Comparison of ENCODE assay signal across 11 cellular contexts in genomic region chr14:104975481-104976197, GRCh38. TPM values are rescaled to one million over a fixed set of nuclear protein-coding genes. Genes with fewer than 3 reads are reported as not detected.
A peak's percentile ranks its signal among the peaks of the same experiment; 100 is the strongest.
DNase-seq lines count a peak whose midpoint lies in the region; ATAC-seq, FAIRE-seq and TF ChIP-seq lines count a peak whose summit lies in the region.
"Had no signal": no experiment of that assay in that cellular context is flagged by ENCODE, and none has a peak within 500 bp of the region (broad histone marks: within the 10 kb centered on the region; RNA-seq: fewer than 3 reads in every experiment).

No MANE protein-coding gene starts in this region.

- intact Hi-C loops in CD8-positive, alpha-beta T cell (cut with DNase I, micrococcal nuclease): loop anchor here (1.0 to 10.0 kb wide), 5 partner anchors 45 to 379 kb away; partner anchors contain the start of gene CDCA4 (in 1 of the 2)
- intact Hi-C loops in HepG2 (cut with micrococcal nuclease; ENCODE audit: unreplicated experiment) (loop anchor here (1.0 to 5.0 kb wide), 2 partner anchors 47 to 70 kb away; partner anchors contain the start of gene CDCA4), psoas muscle (cut with DNase I) (loop anchor here (1.0 kb wide), 2 partner anchors 69 to 70 kb away; no protein-coding TSS in a partner anchor)

- CTCF ChIA-PET in CD8-positive, alpha-beta T cell (lab: Charles Lee): interaction anchor here (0.5 to 6.6 kb wide), 22 partner anchors 8 to 207 kb away, joined by 3 to 172 read pairs (median 4); partner anchors contain the start of gene CLBA1
- CTCF ChIA-PET in HepG2 (lab: Yijun Ruan, JAX; ENCODE audit: low intra/inter-chr PET ratio, low total read pairs): interaction anchor here (1.4 to 6.7 kb wide), 2 partner anchors 69 to 111 kb away, joined by 4 to 146 read pairs; no protein-coding TSS in a partner anchor

- BruUV-seq in HepG2 (replicated peaks; lab: Mats Ljungman, UMichigan): no TSS peak

- no peak overlapping the region for H3K27ac ChIP-seq in CD8-positive, alpha-beta T cell (ENCODE audit: low read depth, low read length)
- H3K27ac ChIP-seq in HepG2 (ENCODE audit: extremely low read length, insufficient read depth, low read length): no peak overlapping the region
- no peak overlapping the region for H3K27ac ChIP-seq in psoas muscle

- 4% methylated on average over 4 of the region's 21 CpGs for WGBS in HepG2 (ENCODE audit: low lambda C conversion rate)
- WGBS in psoas muscle, 3 donors: 45 to 51% (median 49%) methylated on average over 20 to 21 of the region's 21 CpGs

- POLR2A ChIA-PET in CD8-positive, alpha-beta T cell (lab: Charles Lee): interaction anchor here (0.6 to 1.4 kb wide), 2 partner anchors 10 to 70 kb away, joined by 3 to 4 read pairs; partner anchors contain the start of gene CLBA1
- POLR2A ChIA-PET in HepG2 (lab: Yijun Ruan, JAX): interaction anchor here (1.7 kb wide), 1 partner anchor 45 kb away, joined by 5 read pairs; the partner anchor contains the start of gene CDCA4

- H3K4me3 ChIP-seq in CD8-positive, alpha-beta T cell (ENCODE audit: low read depth, low read length): no peak overlapping the region
- peak overlapping the region in 1 of 3 experiments; percentile 42; a peak in 1 of 6 replicates for H3K4me3 ChIP-seq in HepG2 (replicated peaks in 1 of 3; ENCODE audit: insufficient read depth in 1 of 3, low read depth in 2 of 3, low read length in 3 of 3)
- H3K4me3 ChIP-seq in psoas muscle: no peak overlapping the region
- H3K4me3 ChIP-seq: thyroid gland had no signal

- H3K27me3 ChIP-seq in CD8-positive, alpha-beta T cell (ENCODE audit: insufficient read depth, low read length): peaks cover 9% of the 10 kb centered on the region
- H3K27me3 ChIP-seq in HepG2 (ENCODE audit: control insufficient read depth in 1 of 2, insufficient read depth in 2 of 2, low read length in 2 of 2) (peaks cover 11 to 81% of the 10 kb centered on the region in 2 experiments), psoas muscle (ENCODE audit: insufficient read depth in 3 of 3, low read length in 2 of 3) (peaks cover 0 to 13% (median 0%) of the 10 kb centered on the region in 3 donors)
- H3K27me3 ChIP-seq: thyroid gland had no signal

- H3K36me3 ChIP-seq in CD8-positive, alpha-beta T cell (ENCODE audit: insufficient read depth, low read length): no peaks in the 10 kb centered on the region
- no peaks in the 10 kb centered on the region for H3K36me3 ChIP-seq in HepG2 (replicated peaks in 1 of 2; ENCODE audit: control insufficient read depth in 1 of 2, insufficient read depth in 2 of 2, low read length in 2 of 2)
- H3K36me3 ChIP-seq in psoas muscle (ENCODE audit: insufficient read depth in 1 of 2, low read depth in 1 of 2): no peaks in the 10 kb centered on the region
- H3K36me3 ChIP-seq: thyroid gland had no signal

- no peak overlapping the region for H3K27ac Mint-ChIP-seq in CD8-positive, alpha-beta T cell
- no peak overlapping the region for H3K27ac Mint-ChIP-seq in progenitor cell of endocrine pancreas
- H3K27ac Mint-ChIP-seq: activated T-cell treated with anti-CD3 and anti-CD28 coated beads, Interleukin-2, amount 50 U/mL, for 24 hours had no signal

- peak overlapping the region; percentile 52 for H3K4me2 ChIP-seq in HepG2 (ENCODE audit: low read depth, low read length)

- peaks cover 22% of the 10 kb centered on the region for H3K27me3 Mint-ChIP-seq in CD8-positive, alpha-beta T cell (ENCODE audit: low read depth)
- peaks cover 42% of the 10 kb centered on the region for H3K27me3 Mint-ChIP-seq in progenitor cell of endocrine pancreas

- no peaks in the 10 kb centered on the region for H3K79me2 ChIP-seq in HepG2 (ENCODE audit: insufficient read depth, low read length)

- peak in 1 of 7 experiments; percentile 59 for DNase-seq in CD8-positive, alpha-beta T cell
- no peak for DNase-seq in GM12892 (ENCODE audit: insufficient read length)
- peak; percentile 35 for DNase-seq in SK-MEL-5 (ENCODE audit: low read depth, low spot score)
- DNase-seq in HepG2 (ENCODE audit: low spot score): no peak
- DNase-seq in progenitor cell of endocrine pancreas (ENCODE audit: low spot score, unreplicated experiment): no peak
- no peak for DNase-seq in NCI-H146 treated with DMSO at 0.1 percent for 48 hours (lab: John Stamatoyannopoulos, UW; ENCODE audit: unreplicated experiment)
- no peak for DNase-seq in psoas muscle

- no peak for TF ChIP-seq CTCF in CD8-positive, alpha-beta T cell (IDR thresholded peaks at IDR 0.05)
- TF ChIP-seq CTCF in HepG2 (CRISPR knock-in tag; IDR thresholded peaks at IDR 0.05) (no peak), progenitor cell of endocrine pancreas (IDR thresholded peaks at IDR 0.05; ENCODE audit: unreplicated experiment) (no peak), psoas muscle (IDR thresholded peaks at IDR 0.05) (no peak)

- no peak overlapping the region for H3K4me3 Mint-ChIP-seq in CD8-positive, alpha-beta T cell
- no peak overlapping the region for H3K4me3 Mint-ChIP-seq in progenitor cell of endocrine pancreas (ENCODE audit: low read depth)

- peak; percentile 15 for ATAC-seq in CD8-positive, alpha-beta T cell
- ATAC-seq in HepG2: peak; percentile 10; the same call in 2 of the 3 replicates
- no peak for ATAC-seq in psoas muscle
- ATAC-seq in HG02973 (IDR thresholded peaks at IDR 0.05; ENCODE audit: unreplicated experiment): no peak

- TF ChIP-seq RAD21 in HepG2 (CRISPR knock-in tag; IDR thresholded peaks at IDR 0.05): no peak

- TF ChIP-seq EP300 in HepG2 (IDR thresholded peaks at IDR 0.05; ENCODE audit: low read depth in 2 of 2, low read length in 2 of 2): no peak
- TF ChIP-seq EP300 in HepG2 (CRISPR knock-in tag; IDR thresholded peaks at IDR 0.05; ENCODE audit: borderline replicate concordance): no peak

- FAIRE-seq in GM12892 (lab: Jason Lieb, UNC) (peak; percentile 54), HepG2 (lab: Jason Lieb, UNC) (no peak)

- no peaks in the 10 kb centered on the region for H3K9me3 Mint-ChIP-seq in CD8-positive, alpha-beta T cell
- no peaks in the 10 kb centered on the region for H3K9me3 Mint-ChIP-seq in progenitor cell of endocrine pancreas (ENCODE audit: low read depth)
- H3K9me3 Mint-ChIP-seq: activated T-cell treated with anti-CD3 and anti-CD28 coated beads, Interleukin-2, amount 50 U/mL, for 24 hours had no signal

- no peak overlapping the region for H2AFZ ChIP-seq in HepG2 (ENCODE audit: low read length)

- H3K9ac ChIP-seq in HepG2 (ENCODE audit: insufficient read depth, low read depth, low read length): no peak overlapping the region

- peaks cover 8% of the 10 kb centered on the region for H3K4me1 ChIP-seq in CD8-positive, alpha-beta T cell (ENCODE audit: insufficient read depth, low read length)
- H3K4me1 ChIP-seq in HepG2 (ENCODE audit: insufficient read depth, low read length) (peaks cover 53% of the 10 kb centered on the region), psoas muscle (peaks cover 43% of the 10 kb centered on the region)

- no peaks in the 10 kb centered on the region for H3K36me3 Mint-ChIP-seq in CD8-positive, alpha-beta T cell
- no peaks in the 10 kb centered on the region for H3K36me3 Mint-ChIP-seq in progenitor cell of endocrine pancreas (ENCODE audit: insufficient read depth)

- peaks cover 12% of the 10 kb centered on the region for H3K4me1 Mint-ChIP-seq in CD8-positive, alpha-beta T cell (ENCODE audit: low read depth)
- H3K4me1 Mint-ChIP-seq in progenitor cell of endocrine pancreas (ENCODE audit: low read depth): peaks cover 8% of the 10 kb centered on the region

- no peaks in the 10 kb centered on the region for H3K9me3 ChIP-seq in CD8-positive, alpha-beta T cell (ENCODE audit: low read length)
- H3K9me3 ChIP-seq in HepG2 (ENCODE audit: low read length) (no peaks in the 10 kb centered on the region), psoas muscle (no peaks in the 10 kb centered on the region)
- H3K9me3 ChIP-seq: thyroid gland had no signal

- in situ Hi-C loops in SK-MEL-5 (cut with HindIII; ENCODE audit: low pct_unique_long_range_greater_than_20kb, low sequenced_read_pairs) (no loop called here), HepG2 (cut with HindIII; ENCODE audit: extremely low pct_ligation_motif_present, low pct_unique_long_range_greater_than_20kb) (no loop called here)

- H4K20me1 ChIP-seq in HepG2 (ENCODE audit: insufficient read depth, low read length): no peaks in the 10 kb centered on the region

- TF ChIP-seq POLR2A in GM12892 (IDR thresholded peaks at IDR 0.05; ENCODE audit: low read depth, low read length) (no peak), HepG2 (IDR thresholded peaks at IDR 0.05; ENCODE audit: insufficient read depth in 1 of 2, low read depth in 2 of 2, low read length in 2 of 2) (no peak)

RNA-seq across cellular contexts. Expression of gene AHNAK2, which starts 2.5 kb away (rescaled TPM):
- total RNA-seq in CD8-positive, alpha-beta T cell: under 1 TPM; 0.06 to 0.14 TPM
- not detected for polyA plus RNA-seq in GM12892 (2012; ENCODE audit: missing spikeins)
- 12.3 and 13.3 TPM in 2 replicates for total RNA-seq in SK-MEL-5 (2014; rRNA removed; shearing (Covaris generic))
- 5.8 and 8.0 TPM in 2 replicates for polyA plus RNA-seq in SK-MEL-5 (2015; cell fraction: cytosol; rRNA removed)
- polyA plus RNA-seq in SK-MEL-5 (2015; cell fraction: nucleus; rRNA removed): 97.1 and 159 TPM in 2 replicates
- total RNA-seq in HepG2 (2016; rRNA removed; fragmentation: Illumina TruSeq; extraction: Trizol) (0.15 and 0.18 TPM in 2 replicates), progenitor cell of endocrine pancreas (1.1 and 1.2 TPM in 2 replicates), psoas muscle (1 to 10 TPM; 1.3 to 4.7 (median 3.4) TPM)
- total RNA-seq in HepG2 (2016; cell fraction: cytosol; rRNA removed; fragmentation: Illumina TruSeq; extraction: Trizol; ENCODE audit: low read depth): not detected in 2 replicates
- total RNA-seq in HepG2 (2016; cell fraction: insoluble cytoplasmic fraction; rRNA removed; fragmentation: Illumina TruSeq; extraction: Trizol): 0.10 and 0.11 TPM in 2 replicates
- 0.06 and 0.07 TPM in 2 replicates for total RNA-seq in HepG2 (2016; cell fraction: membrane; rRNA removed; fragmentation: Illumina TruSeq; extraction: Trizol)
- total RNA-seq in HepG2 (2016; cell fraction: nucleus; rRNA removed; fragmentation: Illumina TruSeq; extraction: Trizol): 0.53 and 0.68 TPM in 2 replicates
- polyA plus RNA-seq in HepG2 (2011; rRNA removed) (0.10 and 0.11 TPM in 2 replicates), psoas muscle (1 to 10 TPM in 1 of 3 donors, under 1 TPM in 2; 0.69 to 2.0 (median 0.75) TPM)
- 0.08 and 0.09 TPM in 2 replicates for polyA plus RNA-seq in HepG2 (2011; cell fraction: cytosol; rRNA removed)
- 0.28 and 0.37 TPM in 2 replicates for polyA plus RNA-seq in HepG2 (2011; cell fraction: nucleus; rRNA removed)
- 0.04 TPM in 2 replicates for polyA plus RNA-seq in HepG2 (2012)
- polyA plus RNA-seq in HepG2 (2016; cell fraction: cytosol; fragmentation: Illumina TruSeq; extraction: Trizol; ENCODE audit: low read depth): not detected in 2 replicates
- polyA plus RNA-seq in HepG2 (2016; cell fraction: insoluble cytoplasmic fraction; fragmentation: Illumina TruSeq; extraction: Trizol; ENCODE audit: low read depth): 0.07 and 0.11 TPM in 2 replicates
- polyA plus RNA-seq in HepG2 (2016; cell fraction: membrane; fragmentation: Illumina TruSeq; extraction: Trizol; ENCODE audit: low read depth): not detected in 2 replicates
- polyA plus RNA-seq in HepG2 (2016; cell fraction: nucleus; fragmentation: Illumina TruSeq; extraction: Trizol; ENCODE audit: insufficient read depth, low read depth): 0.57 and 0.65 TPM in 2 replicates
- 0.34 and 31.9 TPM in 2 replicates for polyA minus RNA-seq in HepG2 (2011; rRNA and poly(A)+ RNA removed; ENCODE audit: low replicate concordance)
- polyA minus RNA-seq in HepG2 (2011; cell fraction: cytosol; rRNA and poly(A)+ RNA removed): 0.30 and 0.35 TPM in 2 replicates
- 0.39 and 0.62 TPM in 2 replicates for polyA minus RNA-seq in HepG2 (2011; cell fraction: nucleus; rRNA and poly(A)+ RNA removed)

RNA-seq across cellular contexts. Expression of gene CLBA1, which starts 9.9 kb away (rescaled TPM):
- 1 to 10 TPM in 1 of 2 experiments, under 1 TPM in 1; 0.84 to 1.0 TPM for total RNA-seq in CD8-positive, alpha-beta T cell
- 2.1 TPM for polyA plus RNA-seq in GM12892 (2012; ENCODE audit: missing spikeins)
- 11.8 and 13.6 TPM in 2 replicates for total RNA-seq in SK-MEL-5 (2014; rRNA removed; shearing (Covaris generic))
- polyA plus RNA-seq in SK-MEL-5 (2015; cell fraction: cytosol; rRNA removed): 14.5 and 15.6 TPM in 2 replicates
- polyA plus RNA-seq in SK-MEL-5 (2015; cell fraction: nucleus; rRNA removed): 62.7 and 72.5 TPM in 2 replicates
- total RNA-seq in HepG2 (2016; rRNA removed; fragmentation: Illumina TruSeq; extraction: Trizol): 1.4 and 1.5 TPM in 2 replicates
- total RNA-seq in HepG2 (2016; cell fraction: cytosol; rRNA removed; fragmentation: Illumina TruSeq; extraction: Trizol; ENCODE audit: low read depth): 0.44 and 0.71 TPM in 2 replicates
- total RNA-seq in HepG2 (2016; cell fraction: insoluble cytoplasmic fraction; rRNA removed; fragmentation: Illumina TruSeq; extraction: Trizol): 1.4 and 1.7 TPM in 2 replicates
- 0.99 and 1.0 TPM in 2 replicates for total RNA-seq in HepG2 (2016; cell fraction: membrane; rRNA removed; fragmentation: Illumina TruSeq; extraction: Trizol)
- 1.7 and 2.1 TPM in 2 replicates for total RNA-seq in HepG2 (2016; cell fraction: nucleus; rRNA removed; fragmentation: Illumina TruSeq; extraction: Trizol)
- polyA plus RNA-seq in HepG2 (2011; rRNA removed): 1.2 and 1.3 TPM in 2 replicates
- 0.75 and 0.95 TPM in 2 replicates for polyA plus RNA-seq in HepG2 (2011; cell fraction: cytosol; rRNA removed)
- 2.8 and 3.0 TPM in 2 replicates for polyA plus RNA-seq in HepG2 (2011; cell fraction: nucleus; rRNA removed)
- 0.49 and 0.51 TPM in 2 replicates for polyA plus RNA-seq in HepG2 (2012)
- polyA plus RNA-seq in HepG2 (2016; cell fraction: cytosol; fragmentation: Illumina TruSeq; extraction: Trizol; ENCODE audit: low read depth): 0.28 and 0.33 TPM in 2 replicates
- polyA plus RNA-seq in HepG2 (2016; cell fraction: insoluble cytoplasmic fraction; fragmentation: Illumina TruSeq; extraction: Trizol; ENCODE audit: low read depth): 1.3 and 1.7 TPM in 2 replicates
- polyA plus RNA-seq in HepG2 (2016; cell fraction: membrane; fragmentation: Illumina TruSeq; extraction: Trizol; ENCODE audit: low read depth): 0.65 and 0.66 TPM in 2 replicates
- polyA plus RNA-seq in HepG2 (2016; cell fraction: nucleus; fragmentation: Illumina TruSeq; extraction: Trizol; ENCODE audit: insufficient read depth, low read depth): 1.8 and 3.1 TPM in 2 replicates
- polyA minus RNA-seq in HepG2 (2011; rRNA and poly(A)+ RNA removed; ENCODE audit: low replicate concordance): 0.44 and 7.1 TPM in 2 replicates
- 1.1 TPM in 1 of 2 replicates, not detected in the other for polyA minus RNA-seq in HepG2 (2011; cell fraction: cytosol; rRNA and poly(A)+ RNA removed)
- 0.90 and 1.1 TPM in 2 replicates for polyA minus RNA-seq in HepG2 (2011; cell fraction: nucleus; rRNA and poly(A)+ RNA removed)
- total RNA-seq in progenitor cell of endocrine pancreas: 20.1 and 20.8 TPM in 2 replicates
- total RNA-seq in psoas muscle: 1 to 10 TPM; 1.3 to 2.2 (median 1.6) TPM
- polyA plus RNA-seq in psoas muscle: 1 to 10 TPM; 1.7 to 6.8 (median 6.1) TPM

RNA-seq across cellular contexts. Expression of gene CDCA4, which starts 45.2 kb away (rescaled TPM):
- total RNA-seq in CD8-positive, alpha-beta T cell: 10 to 100 TPM; 20.2 to 22.9 TPM
- 35.4 TPM for polyA plus RNA-seq in GM12892 (2012; ENCODE audit: missing spikeins)
- total RNA-seq in SK-MEL-5 (2014; rRNA removed; shearing (Covaris generic)): 88.0 and 90.8 TPM in 2 replicates
- 101 and 102 TPM in 2 replicates for polyA plus RNA-seq in SK-MEL-5 (2015; cell fraction: cytosol; rRNA removed)
- polyA plus RNA-seq in SK-MEL-5 (2015; cell fraction: nucleus; rRNA removed): 58.1 and 74.6 TPM in 2 replicates
- total RNA-seq in HepG2 (2016; rRNA removed; fragmentation: Illumina TruSeq; extraction: Trizol) (42.1 and 43.1 TPM in 2 replicates), progenitor cell of endocrine pancreas (21.5 and 22.9 TPM in 2 replicates), psoas muscle (1 to 10 TPM in 2 of 4 donors, under 1 TPM in 2; 0.79 to 1.8 (median 1.1) TPM)
- total RNA-seq in HepG2 (2016; cell fraction: cytosol; rRNA removed; fragmentation: Illumina TruSeq; extraction: Trizol; ENCODE audit: low read depth): 9.0 and 12.4 TPM in 2 replicates
- total RNA-seq in HepG2 (2016; cell fraction: insoluble cytoplasmic fraction; rRNA removed; fragmentation: Illumina TruSeq; extraction: Trizol): 41.3 and 41.8 TPM in 2 replicates
- 34.3 and 35.7 TPM in 2 replicates for total RNA-seq in HepG2 (2016; cell fraction: membrane; rRNA removed; fragmentation: Illumina TruSeq; extraction: Trizol)
- 19.4 and 21.5 TPM in 2 replicates for total RNA-seq in HepG2 (2016; cell fraction: nucleus; rRNA removed; fragmentation: Illumina TruSeq; extraction: Trizol)
- polyA plus RNA-seq in HepG2 (2011; rRNA removed) (17.7 and 19.7 TPM in 2 replicates), psoas muscle (1 to 10 TPM; 1.3 to 3.3 (median 2.1) TPM)
- polyA plus RNA-seq in HepG2 (2011; cell fraction: cytosol; rRNA removed): 13.7 and 20.7 TPM in 2 replicates
- polyA plus RNA-seq in HepG2 (2011; cell fraction: nucleus; rRNA removed): 8.9 and 10.9 TPM in 2 replicates
- polyA plus RNA-seq in HepG2 (2012): 11.9 and 18.4 TPM in 2 replicates
- 7.6 and 8.1 TPM in 2 replicates for polyA plus RNA-seq in HepG2 (2016; cell fraction: cytosol; fragmentation: Illumina TruSeq; extraction: Trizol; ENCODE audit: low read depth)
- 44.8 and 50.0 TPM in 2 replicates for polyA plus RNA-seq in HepG2 (2016; cell fraction: insoluble cytoplasmic fraction; fragmentation: Illumina TruSeq; extraction: Trizol; ENCODE audit: low read depth)
- 24.5 and 25.1 TPM in 2 replicates for polyA plus RNA-seq in HepG2 (2016; cell fraction: membrane; fragmentation: Illumina TruSeq; extraction: Trizol; ENCODE audit: low read depth)
- polyA plus RNA-seq in HepG2 (2016; cell fraction: nucleus; fragmentation: Illumina TruSeq; extraction: Trizol; ENCODE audit: insufficient read depth, low read depth): 33.7 and 34.8 TPM in 2 replicates
- 30.0 and 31.4 TPM in 2 replicates for polyA minus RNA-seq in HepG2 (2011; rRNA and poly(A)+ RNA removed; ENCODE audit: low replicate concordance)
- 11.2 and 15.5 TPM in 2 replicates for polyA minus RNA-seq in HepG2 (2011; cell fraction: cytosol; rRNA and poly(A)+ RNA removed)
- 6.6 and 8.0 TPM in 2 replicates for polyA minus RNA-seq in HepG2 (2011; cell fraction: nucleus; rRNA and poly(A)+ RNA removed)

RNA-seq across cellular contexts. Expression of gene PLD4, which starts 51.0 kb away (rescaled TPM):
- total RNA-seq in CD8-positive, alpha-beta T cell: under 1 TPM; 0.31 to 0.43 TPM
- 0.30 TPM for polyA plus RNA-seq in GM12892 (2012; ENCODE audit: missing spikeins)
- total RNA-seq in SK-MEL-5 (2014; rRNA removed; shearing (Covaris generic)): not detected in 2 replicates
- polyA plus RNA-seq in SK-MEL-5 (2015; cell fraction: cytosol; rRNA removed): 1.0 TPM in 1 of 2 replicates, not detected in the other
- polyA plus RNA-seq in SK-MEL-5 (2015; cell fraction: nucleus; rRNA removed): 0.09 and 0.11 TPM in 2 replicates
- total RNA-seq in HepG2 (2016; rRNA removed; fragmentation: Illumina TruSeq; extraction: Trizol) (not detected in 2 replicates), progenitor cell of endocrine pancreas (0.05 TPM in 1 of 2 replicates, not detected in the other), psoas muscle (under 1 TPM in 2 of 4 donors, not detected in 2; 0.04 to 0.25 TPM)
- not detected in 2 replicates for total RNA-seq in HepG2 (2016; cell fraction: cytosol; rRNA removed; fragmentation: Illumina TruSeq; extraction: Trizol; ENCODE audit: low read depth)
- not detected in 2 replicates for total RNA-seq in HepG2 (2016; cell fraction: insoluble cytoplasmic fraction; rRNA removed; fragmentation: Illumina TruSeq; extraction: Trizol)
- not detected in 2 replicates for total RNA-seq in HepG2 (2016; cell fraction: membrane; rRNA removed; fragmentation: Illumina TruSeq; extraction: Trizol)
- not detected in 2 replicates for total RNA-seq in HepG2 (2016; cell fraction: nucleus; rRNA removed; fragmentation: Illumina TruSeq; extraction: Trizol)
- polyA plus RNA-seq in HepG2 (2011; rRNA removed) (not detected in 2 replicates), psoas muscle (not detected)
- polyA plus RNA-seq in HepG2 (2011; cell fraction: cytosol; rRNA removed): not detected in 2 replicates
- polyA plus RNA-seq in HepG2 (2011; cell fraction: nucleus; rRNA removed): not detected in 2 replicates
- not detected in 2 replicates for polyA plus RNA-seq in HepG2 (2012)
- not detected in 2 replicates for polyA plus RNA-seq in HepG2 (2016; cell fraction: cytosol; fragmentation: Illumina TruSeq; extraction: Trizol; ENCODE audit: low read depth)
- polyA plus RNA-seq in HepG2 (2016; cell fraction: insoluble cytoplasmic fraction; fragmentation: Illumina TruSeq; extraction: Trizol; ENCODE audit: low read depth): not detected in 2 replicates
- not detected in 2 replicates for polyA plus RNA-seq in HepG2 (2016; cell fraction: membrane; fragmentation: Illumina TruSeq; extraction: Trizol; ENCODE audit: low read depth)
- polyA plus RNA-seq in HepG2 (2016; cell fraction: nucleus; fragmentation: Illumina TruSeq; extraction: Trizol; ENCODE audit: insufficient read depth, low read depth): not detected in 2 replicates
- 0.02 TPM in 1 of 2 replicates, not detected in the other for polyA minus RNA-seq in HepG2 (2011; rRNA and poly(A)+ RNA removed; ENCODE audit: low replicate concordance)
- not detected in 2 replicates for polyA minus RNA-seq in HepG2 (2011; cell fraction: cytosol; rRNA and poly(A)+ RNA removed)
- not detected in 2 replicates for polyA minus RNA-seq in HepG2 (2011; cell fraction: nucleus; rRNA and poly(A)+ RNA removed)
- polyA plus RNA-seq: keratinocyte had no signal

Comparison
In these comparisons a context has a peak if more than half of its experiments do, and no peak if none do; other contexts are left out.
1. ATAC-seq: peak in CD8-positive, alpha-beta T cell (single experiment) and HepG2 (single experiment); none in psoas muscle (0 of 4) and HG02973 (single experiment).